5 cellular contexts compared by ENCODE assay signal in genomic region chr1:32458798-32459197, GRCh38. TPM values are rescaled to one million over a fixed set of nuclear protein-coding genes. Genes with fewer than 3 reads are reported as not detected.
"Had no signal": no experiment of that assay in that cellular context is flagged by ENCODE, and none has a peak within 500 bp of the region (broad histone marks: within the 10 kb centered on the region; RNA-seq: fewer than 3 reads in every experiment).

No MANE protein-coding gene starts in this region.

RNA-seq across cellular contexts. Expression of gene ZBTB8B, which starts 6.1 kb away (rescaled TPM):
- total RNA-seq: LHCN-M2, MCF 10A, NCI-H460, Right ventricle myocardium superior, SJSA1 had no signal
